Comparison of ENCODE assay signal across 12 cellular contexts in genomic region chr4:150038335-150039076, GRCh38. TPM values are rescaled to one million over a fixed set of nuclear protein-coding genes. Genes with fewer than 3 reads are reported as not detected.
DNase-seq lines count a peak whose midpoint lies in the region; ATAC-seq and TF ChIP-seq lines count a peak whose summit lies in the region.
"Had no signal": no experiment of that assay in that cellular context is flagged by ENCODE, and none has a peak within 500 bp of the region (broad histone marks: within the 10 kb centered on the region; RNA-seq: fewer than 3 reads in every experiment).

No MANE protein-coding gene starts in this region.

- no peaks in the 10 kb centered on the region for H3K9me3 ChIP-seq in suprapubic skin

- DNase-seq in GM12864 (ENCODE audit: low read depth) = peak; percentile 31
- no peak for DNase-seq in NCI-H2107 (lab: John Stamatoyannopoulos, UW)
- DNase-seq in NCI-H82 (lab: John Stamatoyannopoulos, UW) = no peak
- no peak for DNase-seq in stimulated activated CD4-positive, alpha-beta T cell treated with anti-CD3 and anti-CD28 coated beads, Interleukin-4, amount 100 ng/mL, for 24 hours
- no peak for DNase-seq in suprapubic skin (ENCODE audit: low spot score in 2 of 2)
- DNase-seq: activated CD4-positive, alpha-beta memory T cell treated with anti-CD3 and anti-CD28 coated beads for 36 hours; effector memory CD4-positive, alpha-beta T cell; NCI-H226; stimulated activated CD4-positive, alpha-beta T cell treated with anti-CD3 and anti-CD28 coated beads, Interleukin-15, amount 100 ng/mL, for 24 hours had no signal

- WGBS in suprapubic skin = 71% methylated on average over 6 of the region's 6 CpGs

- TF ChIP-seq POLR2A in suprapubic skin (IDR thresholded peaks at IDR 0.05) = no peak

- no peak for TF ChIP-seq EP300 in suprapubic skin (IDR thresholded peaks at IDR 0.05)

- no peak for TF ChIP-seq CTCF in GM12864 (IDR thresholded peaks at IDR 0.05; ENCODE audit: low read depth, low read length, missing control alignments)
- TF ChIP-seq CTCF in suprapubic skin (IDR thresholded peaks at IDR 0.05) = no peak

- ATAC-seq in GM19397 (IDR thresholded peaks at IDR 0.05; ENCODE audit: unreplicated experiment) (peak; percentile 88), HG02870 (IDR thresholded peaks at IDR 0.05; ENCODE audit: unreplicated experiment) (peak; percentile 97), HG03571 (IDR thresholded peaks at IDR 0.05; ENCODE audit: unreplicated experiment) (peak; percentile 86)

- H3K27ac ChIP-seq in suprapubic skin = no peak overlapping the region

- no peaks in the 10 kb centered on the region for H3K4me1 ChIP-seq in suprapubic skin

- no peak overlapping the region for H3K4me3 ChIP-seq in GM12864 (ENCODE audit: low read depth, low read length)
- no peak overlapping the region for H3K4me3 ChIP-seq in suprapubic skin

- H3K36me3 ChIP-seq in suprapubic skin = no peaks in the 10 kb centered on the region

- no peaks in the 10 kb centered on the region for H3K27me3 ChIP-seq in suprapubic skin

RNA-seq across cellular contexts. Expression of gene DCLK2, which starts 39.7 kb away (rescaled TPM):
- total RNA-seq in suprapubic skin = 1 to 10 TPM in 3 of 4 donors, under 1 TPM in 1; 0.57 to 3.6 (median 1.9) TPM
- total RNA-seq: activated CD4-positive, alpha-beta memory T cell treated with anti-CD3 and anti-CD28 coated beads for 36 hours had no signal
